8 cellular contexts compared by ENCODE assay signal in the genomic region with DNA sequence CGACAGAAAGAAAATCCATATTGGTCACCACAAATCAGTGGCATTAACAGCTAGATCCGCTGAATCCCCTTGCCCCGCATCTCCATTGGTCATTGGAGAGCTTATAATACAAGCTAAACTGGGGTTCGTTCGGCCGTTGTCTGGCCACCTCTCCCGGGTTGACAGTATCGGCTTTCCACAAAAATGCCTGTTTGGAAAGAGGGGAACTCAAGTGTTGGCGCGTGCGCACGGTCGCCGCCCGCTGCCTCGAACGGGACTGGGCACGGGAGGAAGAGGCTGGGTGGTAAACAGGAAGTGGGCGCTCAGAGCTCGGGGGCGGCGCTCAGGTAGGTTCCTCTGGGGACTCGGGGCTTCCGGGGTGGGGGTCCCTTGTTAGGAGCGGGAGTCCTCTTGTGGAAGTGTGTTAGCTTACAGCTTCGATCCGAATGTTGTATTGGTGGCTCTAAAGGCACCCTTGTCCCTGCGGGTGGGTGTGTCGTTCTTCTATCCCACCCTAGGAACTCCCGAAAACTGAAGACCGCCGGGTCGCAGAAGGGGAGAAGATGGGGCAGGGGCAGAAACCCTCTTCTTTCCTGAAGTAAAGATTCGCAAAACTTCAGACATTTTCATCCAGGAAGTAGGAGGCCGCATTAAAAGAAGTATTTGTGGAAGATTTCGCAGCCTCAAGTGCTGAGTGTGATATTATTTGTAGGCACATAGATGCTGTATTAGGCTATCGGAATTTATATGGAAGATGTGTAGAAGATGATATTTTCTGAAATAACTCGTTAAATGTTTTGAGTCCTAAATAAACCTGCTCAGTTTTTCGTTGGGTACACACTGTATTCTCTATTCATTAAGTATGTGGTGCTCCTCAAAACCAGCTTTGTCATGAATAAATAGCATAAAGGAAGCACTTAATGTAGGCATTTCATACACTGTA. TPM values are rescaled to one million over a fixed set of nuclear protein-coding genes. Genes with fewer than 3 reads are reported as not detected.
DNase-seq lines count a peak whose midpoint lies in the region; FAIRE-seq and TF ChIP-seq lines count a peak whose summit lies in the region.

No MANE protein-coding gene starts in this region.

- peak overlapping the region; percentile 100 for H3K4me3 Mint-ChIP-seq in activated naive CD4-positive, alpha-beta T cell treated with anti-CD3 and anti-CD28 coated beads for 36 hours

- H3K4me3 ChIP-seq in GM06990 (replicated peaks; ENCODE audit: low read depth, low read length), result peak overlapping the region; percentile 79
- H3K4me3 ChIP-seq in HFF-Myc (replicated peaks; ENCODE audit: low read depth, low read length), result peak overlapping the region; percentile 100
- peak overlapping the region; percentile 67 for H3K4me3 ChIP-seq in SJSA1
- H3K4me3 ChIP-seq in neutrophil (ENCODE audit: low read depth in 1 of 2, low read length in 1 of 2), result peak overlapping the region; percentile 69 to 97

- no peak for FAIRE-seq in frontal cortex (lab: Jason Lieb, UNC)

- DNase-seq in GM06990 (ENCODE audit: extremely low read depth, insufficient read length), result peak; percentile 96
- DNase-seq in HFF-Myc (ENCODE audit: extremely low read depth, low read depth), result peak; percentile 73
- DNase-seq in MV-4-11 (lab: John Stamatoyannopoulos, UW), result peak; percentile 92
- DNase-seq in SJSA1 (ENCODE audit: low read depth in 1 of 2, low spot score in 2 of 2), result peak; percentile 93
- peak; percentile 91 for DNase-seq in activated naive CD4-positive, alpha-beta T cell treated with anti-CD3 and anti-CD28 coated beads for 36 hours
- DNase-seq in frontal cortex (ENCODE audit: low spot score in 2 of 2), result peak; percentile 69 to 82
- peak; percentile 97 for DNase-seq in superior temporal gyrus (ENCODE audit: extremely low spot score)

- no peaks in the 10 kb centered on the region for H3K27me3 ChIP-seq in GM06990 (replicated peaks; ENCODE audit: control insufficient read depth, insufficient read depth, low read length)
- H3K27me3 ChIP-seq in SJSA1 (replicated peaks), result no peaks in the 10 kb centered on the region
- no peaks in the 10 kb centered on the region for H3K27me3 ChIP-seq in neutrophil

- H3K4me1 Mint-ChIP-seq in activated naive CD4-positive, alpha-beta T cell treated with anti-CD3 and anti-CD28 coated beads for 36 hours (ENCODE audit: low read depth), result peaks cover 37% of the 10 kb centered on the region

- H3K9me3 Mint-ChIP-seq in activated naive CD4-positive, alpha-beta T cell treated with anti-CD3 and anti-CD28 coated beads for 36 hours, result no peaks in the 10 kb centered on the region

- peaks cover 29% of the 10 kb centered on the region for H3K36me3 Mint-ChIP-seq in activated naive CD4-positive, alpha-beta T cell treated with anti-CD3 and anti-CD28 coated beads for 36 hours (ENCODE audit: low read depth)

- peaks cover 2% of the 10 kb centered on the region for H3K36me3 ChIP-seq in GM06990 (ENCODE audit: control insufficient read depth, insufficient read depth, low read length)
- H3K36me3 ChIP-seq in SJSA1, result peaks cover 48% of the 10 kb centered on the region
- H3K36me3 ChIP-seq in neutrophil, result peaks cover 38% of the 10 kb centered on the region

- intact Hi-C loops in activated naive CD4-positive, alpha-beta T cell treated with anti-CD3 and anti-CD28 coated beads for 36 hours (cut with micrococcal nuclease), result loop anchor here (1.0 to 10.0 kb wide), 7 partner anchors 58 to 1471 kb away; partner anchors contain the start of genes DEGS1 and FBXO28

- H3K4me1 ChIP-seq in SJSA1 (replicated peaks), result peaks cover 9% of the 10 kb centered on the region
- peaks cover 31 to 37% of the 10 kb centered on the region in 2 experiments for H3K4me1 ChIP-seq in neutrophil (ENCODE audit: control insufficient read depth in 1 of 2, insufficient read depth in 1 of 2, low read depth in 1 of 2, low read length in 1 of 2)

- H3K27ac ChIP-seq in SJSA1 (peak overlapping the region; percentile 97), neutrophil (peak overlapping the region; percentile 98)

- no peaks in the 10 kb centered on the region for H3K27me3 Mint-ChIP-seq in activated naive CD4-positive, alpha-beta T cell treated with anti-CD3 and anti-CD28 coated beads for 36 hours (ENCODE audit: low read depth)

- CTCF ChIA-PET in activated naive CD4-positive, alpha-beta T cell treated with anti-CD3 and anti-CD28 coated beads for 36 hours (lab: Charles Lee), result interaction anchor here (0.6 to 1.1 kb wide), 6 partner anchors 8 to 1608 kb away, joined by 3 to 4 read pairs (median 3); no protein-coding TSS in a partner anchor

- no peaks in the 10 kb centered on the region for H3K9me3 ChIP-seq in SJSA1 (replicated peaks)
- no peaks in the 10 kb centered on the region for H3K9me3 ChIP-seq in neutrophil

- peak overlapping the region; percentile 98 for H3K27ac Mint-ChIP-seq in activated naive CD4-positive, alpha-beta T cell treated with anti-CD3 and anti-CD28 coated beads for 36 hours

- no peak for TF ChIP-seq CTCF in GM06990 (IDR thresholded peaks at IDR 0.05; ENCODE audit: insufficient read depth, low read length, poor library complexity, severe bottlenecking)
- TF ChIP-seq CTCF in HFF-Myc (IDR thresholded peaks at IDR 0.05; ENCODE audit: low read depth, low read length, missing control alignments), result no peak
- no peak for TF ChIP-seq CTCF in neutrophil (IDR thresholded peaks at IDR 0.05)

RNA-seq across cellular contexts. Expression of gene BROX, which starts 1.0 kb away (rescaled TPM):
- 38.4 and 67.6 TPM in 2 replicates for total RNA-seq in SJSA1 (2014; rRNA removed; shearing (Covaris generic))
- total RNA-seq in activated naive CD4-positive, alpha-beta T cell treated with anti-CD3 and anti-CD28 coated beads for 36 hours, result 10 to 100 TPM; 35.7 to 37.2 TPM
- 66.0 TPM for total RNA-seq in frontal cortex

RNA-seq across cellular contexts. Expression of gene AIDA, which starts 1.1 kb away (rescaled TPM):
- total RNA-seq in SJSA1 (2014; rRNA removed; shearing (Covaris generic)), result 37.2 and 50.0 TPM in 2 replicates
- 10 to 100 TPM; 67.3 to 68.2 TPM for total RNA-seq in activated naive CD4-positive, alpha-beta T cell treated with anti-CD3 and anti-CD28 coated beads for 36 hours
- total RNA-seq in frontal cortex, result 25.7 TPM

RNA-seq across cellular contexts. Expression of gene FAM177B, which starts 23.6 kb away (rescaled TPM):
- not detected in 2 replicates for total RNA-seq in SJSA1 (2014; rRNA removed; shearing (Covaris generic))
- not detected for total RNA-seq in activated naive CD4-positive, alpha-beta T cell treated with anti-CD3 and anti-CD28 coated beads for 36 hours
- total RNA-seq in frontal cortex, result not detected

Comparison
In these comparisons a context has a peak if more than half of its experiments do, and no peak if none do; other contexts are left out.
1. Peak in every context shown above with its lines: DNase-seq, H3K4me3 ChIP-seq and H3K27ac ChIP-seq.